In genomic region chr2:143110759-143111428, GRCh38 we compare ENCODE assay signal across 8 cellular contexts. TPM values are rescaled to one million over a fixed set of nuclear protein-coding genes. Genes with fewer than 3 reads are reported as not detected.
A peak's percentile ranks its signal among the peaks of the same experiment; 100 is the strongest.
DNase-seq lines count a peak whose midpoint lies in the region; ATAC-seq and TF ChIP-seq lines count a peak whose summit lies in the region.

No MANE protein-coding gene starts in this region.

- peak; percentile 92 for ATAC-seq in GM19035 (IDR thresholded peaks at IDR 0.05; ENCODE audit: unreplicated experiment)
- peak; percentile 93 for ATAC-seq in HG03280 (IDR thresholded peaks at IDR 0.05; ENCODE audit: unreplicated experiment)

- DNase-seq in CD1c-positive myeloid dendritic cell (ENCODE audit: extremely low spot score) (peak; percentile 86), NCI-H524 (lab: John Stamatoyannopoulos, UW) (peak; percentile 64 to 80), mesothelial cell of epicardium (ENCODE audit: low spot score in 2 of 2, unreplicated experiment in 2 of 2) (peak in 1 of 2 experiments; percentile 58)
- DNase-seq in activated CD4-positive, alpha-beta T cell treated with anti-CD3 and anti-CD28 coated beads, Interleukin-2, amount 50 U/mL, for 1 hour: peak; percentile 59
- peak; percentile 51 for DNase-seq in effector CD8-positive, alpha-beta T cell (lab: John Stamatoyannopoulos, UW)
- DNase-seq in stimulated activated CD8-positive, alpha-beta memory T cell treated with anti-CD3 and anti-CD28 coated beads, Interleukin-7, amount 100 ng/mL, for 1 hour (ENCODE audit: low read depth in 2 of 2): peak; percentile 13 to 36

- H3K9me3 Mint-ChIP-seq in mesothelial cell of epicardium: no peaks in the 10 kb centered on the region

- H3K27me3 Mint-ChIP-seq in mesothelial cell of epicardium (ENCODE audit: low read depth): peaks cover 5% of the 10 kb centered on the region

- H3K36me3 Mint-ChIP-seq in mesothelial cell of epicardium: no peaks in the 10 kb centered on the region

- peak; percentile 78 for TF ChIP-seq CTCF in mesothelial cell of epicardium (IDR thresholded peaks at IDR 0.05; ENCODE audit: unreplicated experiment)

- H3K27ac Mint-ChIP-seq in mesothelial cell of epicardium: no peak overlapping the region

- peaks cover 2% of the 10 kb centered on the region for H3K4me1 Mint-ChIP-seq in mesothelial cell of epicardium

- H3K4me3 Mint-ChIP-seq in mesothelial cell of epicardium: no peak overlapping the region

RNA-seq across cellular contexts. Expression of gene ARHGAP15, which starts 18.3 kb away (rescaled TPM):
- total RNA-seq in mesothelial cell of epicardium: 0.34 to 0.51 TPM (median 0.38 TPM) in 3 replicates
